In genomic region chr3:8769088-8769822, GRCh38 we compare ENCODE assay signal across 8 cellular contexts. TPM values are rescaled to one million over a fixed set of nuclear protein-coding genes. Genes with fewer than 3 reads are reported as not detected.
DNase-seq lines count a peak whose midpoint lies in the region; ATAC-seq lines count a peak whose summit lies in the region.

TSS of gene OXTR (minus strand) at chr3:8769613. CDS start at chr3:8768187, 1,426 bp downstream.

- no peaks in the 10 kb centered on the region for H3K79me2 ChIP-seq in ACC112 (ENCODE audit: control insufficient read depth, insufficient read depth, low read length, unreplicated experiment)

- H3K9ac ChIP-seq in mesenchymal stem cell (ENCODE audit: low read length): peak within 1 kb of the TSS; percentile 72

- H2BK12ac ChIP-seq in mesenchymal stem cell (ENCODE audit: low read length in 2 of 2): peak within 1 kb of the TSS in 1 of 2 experiments; percentile 57

- H2AK5ac ChIP-seq in mesenchymal stem cell (ENCODE audit: low read length, severe bottlenecking): peak within 1 kb of the TSS; percentile 97

- H3K4me2 ChIP-seq in mesenchymal stem cell (ENCODE audit: low read length, poor library complexity, severe bottlenecking): peak within 1 kb of the TSS; percentile 76

- no peak within 1 kb of the TSS for H3K27ac ChIP-seq in ACC112 (ENCODE audit: low read depth, low read length)
- no peak within 1 kb of the TSS for H3K27ac ChIP-seq in effector memory CD4-positive, alpha-beta T cell (ENCODE audit: insufficient read depth, low read length, poor library complexity, severe bottlenecking)
- peak within 1 kb of the TSS; percentile 83 for H3K27ac ChIP-seq in mesenchymal stem cell (ENCODE audit: low read length, poor library complexity, severe bottlenecking)

- H3K4ac ChIP-seq in mesenchymal stem cell (ENCODE audit: low read depth in 1 of 2, low read length in 2 of 2): no peak within 1 kb of the TSS

- H3K18ac ChIP-seq in mesenchymal stem cell (ENCODE audit: low read depth in 1 of 2, low read length in 2 of 2): no peak within 1 kb of the TSS

- H4K8ac ChIP-seq in mesenchymal stem cell (ENCODE audit: low read length): no peak within 1 kb of the TSS

- H3K79me1 ChIP-seq in mesenchymal stem cell (replicated peaks; ENCODE audit: low read length, poor library complexity, severe bottlenecking): peaks cover 5% of the 10 kb centered on the region

- H3K9me3 ChIP-seq in effector memory CD4-positive, alpha-beta T cell (ENCODE audit: control insufficient read depth, low read length): no peaks in the 10 kb centered on the region
- no peaks in the 10 kb centered on the region for H3K9me3 ChIP-seq in mesenchymal stem cell (ENCODE audit: control insufficient read depth, low read length)

- H3K4me3 ChIP-seq in ACC112 (ENCODE audit: low read depth, low read length) (peak within 1 kb of the TSS; percentile 78), mesenchymal stem cell (ENCODE audit: insufficient read depth in 1 of 2, low read depth in 1 of 2, low read length in 2 of 2) (peak within 1 kb of the TSS; percentile 72 to 80)
- peak within 1 kb of the TSS; percentile 7 for H3K4me3 ChIP-seq in effector memory CD4-positive, alpha-beta T cell (ENCODE audit: insufficient read depth, low read depth, low read length, poor library complexity, severe bottlenecking)

- H2AFZ ChIP-seq in ACC112 (ENCODE audit: low read length, unreplicated experiment): peak within 1 kb of the TSS; percentile 28
- peak within 1 kb of the TSS; percentile 73 for H2AFZ ChIP-seq in mesenchymal stem cell (ENCODE audit: low read depth, low read length)

- H3K36me3 ChIP-seq in ACC112 (ENCODE audit: insufficient read depth, low read length): no peaks in the 10 kb centered on the region
- H3K36me3 ChIP-seq in effector memory CD4-positive, alpha-beta T cell (ENCODE audit: control insufficient read depth, insufficient read depth, low read length): no peaks in the 10 kb centered on the region
- peaks cover 0 to 23% of the 10 kb centered on the region in 2 experiments for H3K36me3 ChIP-seq in mesenchymal stem cell (ENCODE audit: control insufficient read depth in 1 of 2, insufficient read depth in 2 of 2, low read depth in 1 of 2, low read length in 2 of 2)

- no peak within 1 kb of the TSS for H2BK120ac ChIP-seq in mesenchymal stem cell (ENCODE audit: low read depth, low read length)

- H3K27me3 ChIP-seq in ACC112 (ENCODE audit: insufficient read depth, low read length) (peaks cover 23% of the 10 kb centered on the region), mesenchymal stem cell (ENCODE audit: control insufficient read depth in 1 of 2, insufficient read depth in 1 of 2, low read length in 2 of 2) (peaks cover 0 to 61% of the 10 kb centered on the region in 2 experiments)
- peaks cover 21% of the 10 kb centered on the region for H3K27me3 ChIP-seq in effector memory CD4-positive, alpha-beta T cell (replicated peaks; ENCODE audit: control insufficient read depth, insufficient read depth, low read length, poor library complexity, severe bottlenecking)

- H3K4me1 ChIP-seq in ACC112 (ENCODE audit: control insufficient read depth, insufficient read depth, low read length, unreplicated experiment): peaks cover 10% of the 10 kb centered on the region
- H3K4me1 ChIP-seq in effector memory CD4-positive, alpha-beta T cell (ENCODE audit: control insufficient read depth, insufficient read depth, low read length, poor library complexity, severe bottlenecking): no peaks in the 10 kb centered on the region
- H3K4me1 ChIP-seq in mesenchymal stem cell (ENCODE audit: control insufficient read depth, insufficient read depth, low read depth, low read length): peaks cover 24% of the 10 kb centered on the region

- peak within 1 kb of the TSS in 1 of 2 experiments; percentile 53 for H3K23ac ChIP-seq in mesenchymal stem cell (ENCODE audit: low read length in 2 of 2)

- ATAC-seq in GM18499 (IDR thresholded peaks at IDR 0.05; ENCODE audit: insufficient read depth, unreplicated experiment) (peak; percentile 48), HG02870 (IDR thresholded peaks at IDR 0.05; ENCODE audit: unreplicated experiment) (peak; percentile 67)

- 6% methylated on average over 51 of the region's 53 CpGs for WGBS in mesenchymal stem cell

- peak within 1 kb of the TSS; percentile 69 for H2BK5ac ChIP-seq in mesenchymal stem cell (ENCODE audit: low read depth, low read length, poor library complexity, severe bottlenecking)

- no peak within 1 kb of the TSS for H2BK15ac ChIP-seq in mesenchymal stem cell (ENCODE audit: low read depth, poor library complexity, severe bottlenecking)

- no peak within 1 kb of the TSS for H4K91ac ChIP-seq in mesenchymal stem cell (ENCODE audit: low read length)

- peak within 1 kb of the TSS in 1 of 2 experiments; percentile 64 for H3K14ac ChIP-seq in mesenchymal stem cell (ENCODE audit: low read length in 2 of 2)

- DNase-seq in NCI-H2029 (lab: John Stamatoyannopoulos, UW) (peak; percentile 70), mesenchymal stem cell (peak; percentile 72)
- peak; percentile 19 to 36 for DNase-seq in activated CD4-positive, alpha-beta T cell treated with anti-CD3 and anti-CD28 coated beads, Interleukin-2, amount 50 U/mL, for 24 hours (ENCODE audit: low read depth in 1 of 2, low spot score in 1 of 2)
- no peak for DNase-seq in effector memory CD4-positive, alpha-beta T cell
- DNase-seq in stimulated activated CD8-positive, alpha-beta memory T cell treated with anti-CD3 and anti-CD28 coated beads, Interleukin-2, amount 100 ng/mL, for 1 hour (ENCODE audit: low read depth in 2 of 2): peak; percentile 14 to 16

RNA-seq across cellular contexts. Expression of gene OXTR, which starts in this region (rescaled TPM):
- 1.6 TPM for polyA plus RNA-seq in mesenchymal stem cell (2013, experiment 1 of 2)
- polyA plus RNA-seq in mesenchymal stem cell (2013, experiment 2 of 2): 1.7 TPM

Comparison
In these comparisons a context has a peak if more than half of its experiments do, and no peak if none do; other contexts are left out.
1. H3K4me3 ChIP-seq: peak in every context shown above with its lines; median percentile 78 in ACC112; 76 in mesenchymal stem cell; 7 in effector memory CD4-positive, alpha-beta T cell.
2. DNase-seq: peak in NCI-H2029 (single experiment), activated CD4-positive, alpha-beta T cell treated with anti-CD3 and anti-CD28 coated beads, Interleukin-2, amount 50 U/mL, for 24 hours (2 of 2), mesenchymal stem cell (single experiment) and stimulated activated CD8-positive, alpha-beta memory T cell treated with anti-CD3 and anti-CD28 coated beads, Interleukin-2, amount 100 ng/mL, for 1 hour (2 of 2); none in effector memory CD4-positive, alpha-beta T cell (0 of 3).